27 cellular contexts compared by ENCODE assay signal in the genomic region with DNA sequence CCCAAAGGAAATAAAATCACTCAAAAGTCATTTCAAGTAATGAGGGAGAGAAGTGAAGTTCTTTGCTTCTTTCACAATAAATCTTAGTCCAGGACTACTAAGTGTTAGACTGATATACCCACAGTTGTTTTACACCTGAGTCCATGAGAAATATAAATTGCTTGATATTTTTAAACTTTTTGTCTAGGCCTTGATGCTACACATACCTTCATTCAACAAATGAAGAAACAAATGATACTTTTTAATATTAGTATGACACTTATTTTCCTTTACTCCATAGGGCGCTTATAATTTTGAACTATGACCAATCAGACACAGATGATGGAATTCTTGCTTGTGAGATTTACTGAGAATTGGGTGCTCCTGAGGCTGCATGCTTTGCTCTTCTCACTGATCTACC. TPM values are rescaled to one million over a fixed set of nuclear protein-coding genes. Genes with fewer than 3 reads are reported as not detected.
DNase-seq lines count a peak whose midpoint lies in the region; ATAC-seq and TF ChIP-seq lines count a peak whose summit lies in the region.
"Had no signal": no experiment of that assay in that cellular context is flagged by ENCODE, and none has a peak within 500 bp of the region (broad histone marks: within the 10 kb centered on the region; RNA-seq: fewer than 3 reads in every experiment).

A gene with protein sequence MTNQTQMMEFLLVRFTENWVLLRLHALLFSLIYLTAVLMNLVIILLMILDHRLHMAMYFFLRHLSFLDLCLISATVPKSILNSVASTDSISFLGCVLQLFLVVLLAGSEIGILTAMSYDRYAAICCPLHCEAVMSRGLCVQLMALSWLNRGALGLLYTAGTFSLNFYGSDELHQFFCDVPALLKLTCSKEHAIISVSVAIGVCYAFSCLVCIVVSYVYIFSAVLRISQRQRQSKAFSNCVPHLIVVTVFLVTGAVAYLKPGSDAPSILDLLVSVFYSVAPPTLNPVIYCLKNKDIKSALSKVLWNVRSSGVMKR (plus strand): TSS at position 301 of the 400 bp plus-strand sequence. CDS start 0 bp downstream, at position 301.

- no peak within 1 kb of the TSS; the same call in 2 of the 3 replicates for H2BK15ac ChIP-seq in IMR-90 (ENCODE audit: low read depth, low read length)
- no peak within 1 kb of the TSS for H2BK15ac ChIP-seq in mesenchymal stem cell (ENCODE audit: low read depth, poor library complexity, severe bottlenecking)

- H4K8ac ChIP-seq in IMR-90 (ENCODE audit: low read depth in 2 of 2, low read length in 2 of 2) (no peak within 1 kb of the TSS), mesenchymal stem cell (ENCODE audit: low read length) (no peak within 1 kb of the TSS)

- no peaks in the 10 kb centered on the region for H3K79me1 ChIP-seq in IMR-90 (ENCODE audit: low read depth in 1 of 2, low read length in 2 of 2)
- H3K79me1 ChIP-seq in mesenchymal stem cell (replicated peaks; ENCODE audit: low read length, poor library complexity, severe bottlenecking), result no peaks in the 10 kb centered on the region

- POLR2A ChIA-PET in IMR-90 (lab: Charles Lee; ENCODE audit: unreplicated experiment), result no interaction called here

- no peaks in the 10 kb centered on the region; the same call in 1 of the 2 replicates for H3K4me1 ChIP-seq in IMR-90 (ENCODE audit: control insufficient read depth, insufficient read depth, low read length)
- peaks cover 2% of the 10 kb centered on the region for H3K4me1 ChIP-seq in mesenchymal stem cell (ENCODE audit: control insufficient read depth, insufficient read depth, low read depth, low read length)
- H3K4me1 ChIP-seq: BE2C, BLaER1 had no signal

- CTCF ChIA-PET in IMR-90 (lab: Yijun Ruan, JAX), result no interaction called here

- TF ChIP-seq CTCF in IMR-90 (conservative IDR thresholded peaks at IDR 0.05; ENCODE audit: low read depth, low read length), result no peak
- TF ChIP-seq CTCF in GM20000 (IDR thresholded peaks at IDR 0.05; ENCODE audit: extremely low read depth, missing control alignments), result no peak

- H3K4ac ChIP-seq in IMR-90 (ENCODE audit: low read depth, low read length) (no peak within 1 kb of the TSS), mesenchymal stem cell (ENCODE audit: low read depth in 1 of 2, low read length in 2 of 2) (no peak within 1 kb of the TSS)

- dilution Hi-C loops in IMR-90 (cut with HindIII; ENCODE audit: low sequenced_read_pairs, unreplicated experiment), result no loop called here

- H3K4me3 ChIP-seq in IMR-90 (ENCODE audit: insufficient read depth, low read depth, low read length) (no peak within 1 kb of the TSS), mesenchymal stem cell (ENCODE audit: insufficient read depth in 1 of 2, low read depth in 1 of 2, low read length in 2 of 2) (no peak within 1 kb of the TSS)
- H3K4me3 ChIP-seq: BLaER1, GM12878 had no signal

- H2BK5ac ChIP-seq in IMR-90 (ENCODE audit: low read depth, low read length, poor library complexity, severe bottlenecking), result peak within 1 kb of the TSS; percentile 42
- H2BK5ac ChIP-seq in mesenchymal stem cell (ENCODE audit: low read depth, low read length, poor library complexity, severe bottlenecking), result no peak within 1 kb of the TSS

- no peak for ATAC-seq in IMR-90 (ENCODE audit: low read depth)

- no peak within 1 kb of the TSS for H2AK9ac ChIP-seq in IMR-90 (replicated peaks; ENCODE audit: low read depth, low read length, poor library complexity)

- H4K5ac ChIP-seq in IMR-90 (ENCODE audit: low read depth, low read length), result no peak within 1 kb of the TSS

- H4K91ac ChIP-seq in IMR-90 (ENCODE audit: insufficient read depth, low read depth, low read length), result no peak within 1 kb of the TSS
- no peak within 1 kb of the TSS for H4K91ac ChIP-seq in mesenchymal stem cell (ENCODE audit: low read length)

- no peak within 1 kb of the TSS for H3K4me2 ChIP-seq in IMR-90 (ENCODE audit: low read depth, low read length)
- H3K4me2 ChIP-seq in mesenchymal stem cell (ENCODE audit: low read length, poor library complexity, severe bottlenecking), result no peak within 1 kb of the TSS
- H3K4me2 ChIP-seq: BLaER1 had no signal

- no peaks in the 10 kb centered on the region for H3K27me3 ChIP-seq in IMR-90 (ENCODE audit: control insufficient read depth, insufficient read depth, low read length)
- no peaks in the 10 kb centered on the region for H3K27me3 ChIP-seq in mesenchymal stem cell (ENCODE audit: control insufficient read depth in 1 of 2, insufficient read depth in 1 of 2, low read length in 2 of 2)
- H3K27me3 ChIP-seq: BE2C, BLaER1 had no signal

- H2BK12ac ChIP-seq in mesenchymal stem cell (ENCODE audit: low read length in 2 of 2), result no peak within 1 kb of the TSS

- H2BK20ac ChIP-seq in IMR-90 (ENCODE audit: low read depth, low read length), result no peak within 1 kb of the TSS

- no peak for DNase-seq in IMR-90
- DNase-seq in mesenchymal stem cell, result no peak
- no peak for DNase-seq in NCI-H146 (lab: John Stamatoyannopoulos, UW)
- DNase-seq in NCI-H2081 (lab: John Stamatoyannopoulos, UW), result no peak
- no peak for DNase-seq in GM20000 (ENCODE audit: low spot score)
- DNase-seq: 8988T; ACHN; BE2C; C1 segment of cervical spinal cord; CD4-positive, alpha-beta memory T cell; CD4-positive, CD25-positive, alpha-beta regulatory T cell; CD8-positive, alpha-beta memory T cell; COR-L47; DMS 273 treated with DMSO at 0.1 percent for 48 hours; DMS153; DMS53; DMS79; DND-41; EL; GDM1 had no signal

- no TSS peak for BruUV-seq in IMR-90 (replicated peaks; lab: Mats Ljungman, UMichigan)

- no peaks in the 10 kb centered on the region for H4K20me1 ChIP-seq in IMR-90 (ENCODE audit: insufficient read depth, low read length)
- H4K20me1 ChIP-seq: BLaER1 had no signal

- in situ Hi-C loops in IMR-90 (cut with MboI; ENCODE audit: low sequenced_read_pairs), result no loop called here

- no peaks in the 10 kb centered on the region for H3K9me1 ChIP-seq in IMR-90 (ENCODE audit: insufficient read depth, low read length)

- H2AFZ ChIP-seq in IMR-90 (replicated peaks; ENCODE audit: low read length, poor library complexity), result no peak within 1 kb of the TSS
- no peak within 1 kb of the TSS for H2AFZ ChIP-seq in mesenchymal stem cell (ENCODE audit: low read depth, low read length)

- no peak within 1 kb of the TSS for H3K9ac ChIP-seq in IMR-90 (ENCODE audit: low read depth, low read length)
- no peak within 1 kb of the TSS for H3K9ac ChIP-seq in mesenchymal stem cell (ENCODE audit: low read length)
- H3K9ac ChIP-seq: BLaER1 had no signal

- no peak for TF ChIP-seq POLR2A in IMR-90 (IDR thresholded peaks at IDR 0.05; ENCODE audit: low read depth, low read length)

- no peak within 1 kb of the TSS for H3K23ac ChIP-seq in IMR-90 (ENCODE audit: low read depth, low read length)
- H3K23ac ChIP-seq in mesenchymal stem cell (ENCODE audit: low read length in 2 of 2), result no peak within 1 kb of the TSS

- no peak within 1 kb of the TSS for H3K27ac ChIP-seq in IMR-90 (ENCODE audit: insufficient read depth, low read length)
- H3K27ac ChIP-seq in mesenchymal stem cell (ENCODE audit: low read length, poor library complexity, severe bottlenecking), result no peak within 1 kb of the TSS
- H3K27ac ChIP-seq: BLaER1 had no signal

- H3K9me3 ChIP-seq in IMR-90 (ENCODE audit: control insufficient read depth, insufficient read depth, low read length) (peaks cover 21% of the 10 kb centered on the region), mesenchymal stem cell (ENCODE audit: control insufficient read depth, low read length) (peaks cover 51% of the 10 kb centered on the region)
- H3K9me3 ChIP-seq: BE2C, BLaER1 had no signal

- H3K36me3 ChIP-seq in IMR-90 (ENCODE audit: control insufficient read depth, insufficient read depth, low read length) (no peaks in the 10 kb centered on the region), mesenchymal stem cell (ENCODE audit: control insufficient read depth in 1 of 2, insufficient read depth in 2 of 2, low read depth in 1 of 2, low read length in 2 of 2) (no peaks in the 10 kb centered on the region)
- H3K36me3 ChIP-seq: BE2C, BLaER1 had no signal

- H3K56ac ChIP-seq in IMR-90 (ENCODE audit: extremely low read depth, insufficient read depth, low read length), result no peak within 1 kb of the TSS

- no CpG with 5 or more reads among the region's 1 CpG for WGBS in IMR-90 (ENCODE audit: extremely low coverage in 2 of 2, insufficient read length in 1 of 2), 2 experiments
- 82% methylated on average over 1 of the region's 1 CpG for WGBS in mesenchymal stem cell

- intact Hi-C loops in IMR-90 (cut with micrococcal nuclease), result no loop called here

- H3K14ac ChIP-seq in IMR-90 (replicated peaks; ENCODE audit: low read depth, low read length), result no peak within 1 kb of the TSS
- H3K14ac ChIP-seq in mesenchymal stem cell (ENCODE audit: low read length in 2 of 2), result no peak within 1 kb of the TSS

- no peak for TF ChIP-seq RAD21 in IMR-90 (IDR thresholded peaks at IDR 0.05; ENCODE audit: low read length)

- H2AK5ac ChIP-seq in IMR-90 (ENCODE audit: low read depth, low read length), result no peak within 1 kb of the TSS
- H2AK5ac ChIP-seq in mesenchymal stem cell (ENCODE audit: low read length, severe bottlenecking), result peak within 1 kb of the TSS; percentile 59

- H2BK120ac ChIP-seq in IMR-90 (ENCODE audit: low read depth, low read length) (no peak within 1 kb of the TSS), mesenchymal stem cell (ENCODE audit: low read depth, low read length) (no peak within 1 kb of the TSS)

- H3K18ac ChIP-seq in IMR-90 (ENCODE audit: low read depth, low read length) (peak within 1 kb of the TSS; percentile 52; the same call in 1 of the 2 replicates), mesenchymal stem cell (ENCODE audit: low read depth in 1 of 2, low read length in 2 of 2) (no peak within 1 kb of the TSS)

TF ChIP-seq in IMR-90, 13 proteins besides CTCF, POLR2A, EP300 and RAD21 (continues in another document):
- no peak for TF ChIP-seq FOS (IDR thresholded peaks at IDR 0.05; ENCODE audit: low read depth, low read length)
- TF ChIP-seq, protein P1, sequence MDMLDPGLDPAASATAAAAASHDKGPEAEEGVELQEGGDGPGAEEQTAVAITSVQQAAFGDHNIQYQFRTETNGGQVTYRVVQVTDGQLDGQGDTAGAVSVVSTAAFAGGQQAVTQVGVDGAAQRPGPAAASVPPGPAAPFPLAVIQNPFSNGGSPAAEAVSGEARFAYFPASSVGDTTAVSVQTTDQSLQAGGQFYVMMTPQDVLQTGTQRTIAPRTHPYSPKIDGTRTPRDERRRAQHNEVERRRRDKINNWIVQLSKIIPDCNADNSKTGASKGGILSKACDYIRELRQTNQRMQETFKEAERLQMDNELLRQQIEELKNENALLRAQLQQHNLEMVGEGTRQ (IDR thresholded peaks at IDR 0.05; ENCODE audit: low read depth, low read length), result no peak

RNA-seq across cellular contexts. Expression of the gene that starts here (rescaled TPM):
- not detected in 2 replicates for total RNA-seq in IMR-90 (2012; rRNA removed)
- polyA plus RNA-seq in IMR-90 (2012; rRNA removed), result not detected in 2 replicates
- polyA plus RNA-seq in IMR-90 (2012; cell fraction: cytosol; rRNA removed), result not detected in 2 replicates
- not detected in 2 replicates for polyA plus RNA-seq in IMR-90 (2012; cell fraction: nucleus; rRNA removed; ENCODE audit: low replicate concordance)
- polyA plus RNA-seq in mesenchymal stem cell (2013, experiment 1 of 2), result not detected
- polyA plus RNA-seq in mesenchymal stem cell (2013, experiment 2 of 2), result not detected
- total RNA-seq: A673; CD4-positive, alpha-beta memory T cell; CD4-positive, CD25-positive, alpha-beta regulatory T cell; CD8-positive, alpha-beta memory T cell; Daoy; G401; GM12878 had no signal
- polyA plus RNA-seq: AG04450; CD14-positive monocyte; CD4-positive, alpha-beta memory T cell; CD4-positive, CD25-positive, alpha-beta regulatory T cell; CD8-positive, alpha-beta memory T cell; GM12878 had no signal
